ENCODE assay signal across 9 cellular contexts in the genomic region with DNA sequence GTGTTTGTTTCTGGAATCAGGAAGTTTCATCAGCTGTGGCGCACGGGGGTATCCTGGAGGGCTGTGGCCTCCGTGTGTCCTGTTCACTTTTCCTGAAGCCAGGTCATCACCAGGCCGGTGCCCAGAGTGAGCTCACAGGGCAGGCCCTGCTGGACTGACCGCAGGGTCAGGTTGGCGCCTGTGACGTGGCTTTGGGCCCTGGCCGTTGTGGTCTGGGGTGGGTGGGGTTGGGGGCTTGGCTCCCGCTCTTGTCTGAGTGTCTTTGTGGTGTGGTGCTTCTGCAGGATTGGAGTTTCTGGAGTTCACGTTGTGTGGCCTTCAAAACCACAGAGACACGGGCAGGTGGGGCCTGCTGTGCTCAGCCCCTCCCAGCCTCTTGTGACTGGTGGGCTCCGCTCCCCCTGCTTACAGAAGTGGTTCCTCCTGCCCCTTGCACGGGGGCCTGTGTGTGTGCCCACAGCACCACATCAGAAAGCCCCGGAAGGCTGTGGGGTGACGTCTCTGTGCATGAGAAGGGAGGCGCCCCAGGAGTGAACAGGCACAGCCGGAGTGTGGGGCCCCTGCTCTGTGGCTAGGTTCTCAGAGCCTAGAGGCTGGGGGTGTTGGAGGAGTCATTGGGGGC. TPM values are rescaled to one million over a fixed set of nuclear protein-coding genes. Genes with fewer than 3 reads are reported as not detected.
DNase-seq lines count a peak whose midpoint lies in the region; ATAC-seq and TF ChIP-seq lines count a peak whose summit lies in the region.
"Had no signal": no experiment of that assay in that cellular context is flagged by ENCODE, and none has a peak within 500 bp of the region (broad histone marks: within the 10 kb centered on the region; RNA-seq: fewer than 3 reads in every experiment).

No MANE protein-coding gene starts in this region.

- no peak for TF ChIP-seq CTCF in glutamatergic neuron (IDR thresholded peaks at IDR 0.05; ENCODE audit: partially characterized antibody, unreplicated experiment)
- no peak for TF ChIP-seq CTCF in MM.1S (IDR thresholded peaks at IDR 0.05; ENCODE audit: low read length)

- no peaks in the 10 kb centered on the region for H3K36me3 ChIP-seq in MM.1S (replicated peaks; ENCODE audit: insufficient read depth, low read length)

- H3K9me3 Mint-ChIP-seq in dendritic cell treated with granulocyte-macrophage colony-stimulating factor and Interleukin-4, amounts not matched to agents 40 ng/mL and 50 ng/mL, for 4 days = no peaks in the 10 kb centered on the region
- peaks cover 9% of the 10 kb centered on the region for H3K9me3 Mint-ChIP-seq in glutamatergic neuron (ENCODE audit: unreplicated experiment)

- no peaks in the 10 kb centered on the region for H3F3A ChIP-seq in MM.1S (ENCODE audit: insufficient read depth, low read length)

- no peak overlapping the region for H2AFZ ChIP-seq in MM.1S (ENCODE audit: low read length)

- no peak overlapping the region for H3K4me2 ChIP-seq in MM.1S (ENCODE audit: low read depth, low read length)

- H3K27me3 Mint-ChIP-seq in dendritic cell treated with granulocyte-macrophage colony-stimulating factor and Interleukin-4, amounts not matched to agents 40 ng/mL and 50 ng/mL, for 4 days = peaks cover 41% of the 10 kb centered on the region
- peaks cover 5% of the 10 kb centered on the region for H3K27me3 Mint-ChIP-seq in glutamatergic neuron (ENCODE audit: unreplicated experiment)

- no peaks in the 10 kb centered on the region for H3K4me1 ChIP-seq in MM.1S (ENCODE audit: low read length)

- peaks cover 40% of the 10 kb centered on the region for H3K4me1 Mint-ChIP-seq in dendritic cell treated with granulocyte-macrophage colony-stimulating factor and Interleukin-4, amounts not matched to agents 40 ng/mL and 50 ng/mL, for 4 days (ENCODE audit: low read depth)
- H3K4me1 Mint-ChIP-seq in glutamatergic neuron (ENCODE audit: low read depth, unreplicated experiment) = peaks cover 51% of the 10 kb centered on the region

- H3K36me3 Mint-ChIP-seq in dendritic cell treated with granulocyte-macrophage colony-stimulating factor and Interleukin-4, amounts not matched to agents 40 ng/mL and 50 ng/mL, for 4 days (ENCODE audit: low read depth) = no peaks in the 10 kb centered on the region
- H3K36me3 Mint-ChIP-seq in glutamatergic neuron (ENCODE audit: unreplicated experiment) = no peaks in the 10 kb centered on the region

- H3K79me2 ChIP-seq in MM.1S (ENCODE audit: low read length) = peaks cover 31% of the 10 kb centered on the region

- no peaks in the 10 kb centered on the region for H3K27me3 ChIP-seq in MM.1S (replicated peaks; ENCODE audit: insufficient read depth, low read length)

- H3K4me3 ChIP-seq in MM.1S (ENCODE audit: low read length) = no peak overlapping the region
- H3K4me3 ChIP-seq: lung had no signal

- peak overlapping the region; percentile 20 for H3K27ac Mint-ChIP-seq in dendritic cell treated with granulocyte-macrophage colony-stimulating factor and Interleukin-4, amounts not matched to agents 40 ng/mL and 50 ng/mL, for 4 days
- no peak overlapping the region for H3K27ac Mint-ChIP-seq in glutamatergic neuron (ENCODE audit: unreplicated experiment)

- no peaks in the 10 kb centered on the region for H3K9me2 ChIP-seq in MM.1S (replicated peaks; ENCODE audit: insufficient read depth, low read length)

- H3K9ac ChIP-seq in MM.1S (ENCODE audit: low read length) = no peak overlapping the region

- no peak overlapping the region for H3K27ac ChIP-seq in MM.1S (ENCODE audit: low read length)

- no peak overlapping the region for H3K4me3 Mint-ChIP-seq in dendritic cell treated with granulocyte-macrophage colony-stimulating factor and Interleukin-4, amounts not matched to agents 40 ng/mL and 50 ng/mL, for 4 days
- H3K4me3 Mint-ChIP-seq in glutamatergic neuron (ENCODE audit: unreplicated experiment) = no peak overlapping the region

- intact Hi-C loops in dendritic cell treated with granulocyte-macrophage colony-stimulating factor and Interleukin-4, amounts not matched to agents 40 ng/mL and 50 ng/mL, for 4 days (cut with micrococcal nuclease) = no loop called here

- peak; percentile 53 for ATAC-seq in GM19438 (IDR thresholded peaks at IDR 0.05; ENCODE audit: low read depth, unreplicated experiment)
- ATAC-seq in HG03196 (IDR thresholded peaks at IDR 0.05; ENCODE audit: unreplicated experiment) = no peak

- peak; percentile 75 for DNase-seq in activated CD4-positive, alpha-beta T cell treated with anti-CD3 and anti-CD28 coated beads for 48 hours
- DNase-seq in stimulated activated CD8-positive, alpha-beta memory T cell treated with anti-CD3 and anti-CD28 coated beads, Interleukin-12 subunit alpha, Interleukin-12 subunit beta, amount 100 ng/mL, for 1 hour (ENCODE audit: low read depth) = peak; percentile 57
- DNase-seq in DMS53 treated with DMSO at 0.1 percent for 48 hours (lab: John Stamatoyannopoulos, UW; ENCODE audit: unreplicated experiment) = no peak
- DNase-seq in glutamatergic neuron = no peak
- no peak for DNase-seq in MM.1S

- no peaks in the 10 kb centered on the region for H3K9me3 ChIP-seq in MM.1S (replicated peaks; ENCODE audit: insufficient read depth, low read length)

- no peaks in the 10 kb centered on the region for H4K20me1 ChIP-seq in MM.1S (ENCODE audit: insufficient read depth, low read length)

RNA-seq across cellular contexts. Expression of a gene that starts 9.5 kb away (rescaled TPM):
- total RNA-seq in glutamatergic neuron (ENCODE audit: unreplicated experiment) = 107 TPM

RNA-seq across cellular contexts. Expression of a gene that starts 53.3 kb away (rescaled TPM):
- total RNA-seq in glutamatergic neuron (ENCODE audit: unreplicated experiment) = 2.6 TPM

Comparison
In these comparisons a context has a peak if more than half of its experiments do, and no peak if none do; other contexts are left out.
1. DNase-seq: peak in activated CD4-positive, alpha-beta T cell treated with anti-CD3 and anti-CD28 coated beads for 48 hours (single experiment) and stimulated activated CD8-positive, alpha-beta memory T cell treated with anti-CD3 and anti-CD28 coated beads, Interleukin-12 subunit alpha, Interleukin-12 subunit beta, amount 100 ng/mL, for 1 hour (single experiment); none in DMS53 treated with DMSO at 0.1 percent for 48 hours (single experiment), glutamatergic neuron (single experiment) and MM.1S (single experiment).